ENCODE assay signal across 21 cellular contexts in genomic region chr5:164355267-164355830, GRCh38.
"Had no signal": no experiment of that assay in that cellular context is flagged by ENCODE, and none has a peak within 500 bp of the region (broad histone marks: within the 10 kb centered on the region; RNA-seq: fewer than 3 reads in every experiment).

No MANE protein-coding gene starts in this region.

- H3K9me3 ChIP-seq: esophagus squamous epithelium, ovary, right lobe of liver, stomach had no signal

- H3K36me3 ChIP-seq: esophagus squamous epithelium, ovary, right lobe of liver, stomach had no signal

- H3K9me3 Mint-ChIP-seq: activated T-helper 1 cell treated with anti-CD3 and anti-CD28 coated beads, Interleukin-12 subunit alpha, Interleukin-12 subunit beta, Interleukin-2, Interleukin-4 antibody, amounts not matched to agents 30 ng/mL and 10 ng/mL and 1 ng/mL, durations not matched to agents 14 hours and 24 hours and 36 hours had no signal

- ATAC-seq: natural killer cell; right lobe of liver; stimulated activated effector memory CD8-positive, alpha-beta T cell treated with anti-CD3 and anti-CD28 coated beads, Interleukin-12 subunit alpha, Interleukin-12 subunit beta, amount 100 ng/mL, for 72 hours had no signal

- H3K4me3 ChIP-seq: esophagus squamous epithelium, ovary, right lobe of liver, smooth muscle cell, stomach had no signal

- H3K27me3 ChIP-seq: esophagus squamous epithelium, ovary, right lobe of liver, stomach had no signal

- H3K27ac Mint-ChIP-seq: activated CD4-positive, alpha-beta memory T cell treated with anti-CD3 and anti-CD28 coated beads for 36 hours; activated naive CD8-positive, alpha-beta T cell; activated T-helper 1 cell treated with anti-CD3 and anti-CD28 coated beads, Interleukin-12 subunit alpha, Interleukin-12 subunit beta, Interleukin-2, Interleukin-4 antibody, amounts not matched to agents 30 ng/mL and 10 ng/mL and 1 ng/mL, durations not matched to agents 14 hours and 24 hours and 36 hours; natural killer cell; stimulated activated effector memory CD8-positive, alpha-beta T cell treated with anti-CD3 and anti-CD28 coated beads, Interleukin-12 subunit alpha, Interleukin-12 subunit beta, amount 100 ng/mL, for 72 hours; T-helper 2 cell treated with Interferon-gamma antibody and Interleukin-4, amounts not matched to agents 5 μg/mL and 100 μg/mL, for 36 hours had no signal

- H3K4me1 Mint-ChIP-seq: natural killer cell; stimulated activated effector memory CD8-positive, alpha-beta T cell treated with anti-CD3 and anti-CD28 coated beads, Interleukin-12 subunit alpha, Interleukin-12 subunit beta, amount 100 ng/mL, for 72 hours had no signal

- H3K4me2 ChIP-seq: smooth muscle cell had no signal

- H3K27ac ChIP-seq: esophagus squamous epithelium, ovary, right lobe of liver, stomach, VCaP had no signal

- H3K36me3 Mint-ChIP-seq: activated CD4-positive, alpha-beta memory T cell treated with anti-CD3 and anti-CD28 coated beads for 36 hours; activated naive CD8-positive, alpha-beta T cell; natural killer cell; stimulated activated effector memory CD8-positive, alpha-beta T cell treated with anti-CD3 and anti-CD28 coated beads, Interleukin-12 subunit alpha, Interleukin-12 subunit beta, amount 100 ng/mL, for 72 hours had no signal

- H3K27me3 Mint-ChIP-seq: activated CD4-positive, alpha-beta memory T cell treated with anti-CD3 and anti-CD28 coated beads for 36 hours; activated naive CD8-positive, alpha-beta T cell had no signal

- DNase-seq: activated CD4-positive, alpha-beta memory T cell treated with anti-CD3 and anti-CD28 coated beads for 36 hours; activated CD4-positive, alpha-beta T cell treated with anti-CD3 and anti-CD28 coated beads for 1 hour; activated gamma-delta T cell treated with Interleukin-2 at 50 U/mL for 16 hours; activated T-cell treated with anti-CD3 and anti-CD28 coated beads for 4 hours; amniotic stem cell; dermis blood vessel endothelial cell; effector memory CD4-positive, alpha-beta T cell; esophagus squamous epithelium; mesenchymal stem cell; natural killer cell; ovary; right lobe of liver; stimulated activated CD4-positive, alpha-beta T cell treated with anti-CD3 and anti-CD28 coated beads, Interleukin-4, amount 100 ng/mL, for 1 hour; stomach; trophoblast cell had no signal

- H3K4me1 ChIP-seq: esophagus squamous epithelium, right lobe of liver had no signal

- H3K4me3 Mint-ChIP-seq: activated CD4-positive, alpha-beta memory T cell treated with anti-CD3 and anti-CD28 coated beads for 36 hours; activated naive CD8-positive, alpha-beta T cell; activated T-helper 1 cell treated with anti-CD3 and anti-CD28 coated beads, Interleukin-12 subunit alpha, Interleukin-12 subunit beta, Interleukin-2, Interleukin-4 antibody, amounts not matched to agents 30 ng/mL and 10 ng/mL and 1 ng/mL, durations not matched to agents 14 hours and 24 hours and 36 hours; natural killer cell; stimulated activated effector memory CD8-positive, alpha-beta T cell treated with anti-CD3 and anti-CD28 coated beads, Interleukin-12 subunit alpha, Interleukin-12 subunit beta, amount 100 ng/mL, for 72 hours; T-helper 2 cell treated with Interferon-gamma antibody and Interleukin-4, amounts not matched to agents 5 μg/mL and 100 μg/mL, for 36 hours had no signal
